27 cellular contexts compared by ENCODE assay signal in the genomic region with DNA sequence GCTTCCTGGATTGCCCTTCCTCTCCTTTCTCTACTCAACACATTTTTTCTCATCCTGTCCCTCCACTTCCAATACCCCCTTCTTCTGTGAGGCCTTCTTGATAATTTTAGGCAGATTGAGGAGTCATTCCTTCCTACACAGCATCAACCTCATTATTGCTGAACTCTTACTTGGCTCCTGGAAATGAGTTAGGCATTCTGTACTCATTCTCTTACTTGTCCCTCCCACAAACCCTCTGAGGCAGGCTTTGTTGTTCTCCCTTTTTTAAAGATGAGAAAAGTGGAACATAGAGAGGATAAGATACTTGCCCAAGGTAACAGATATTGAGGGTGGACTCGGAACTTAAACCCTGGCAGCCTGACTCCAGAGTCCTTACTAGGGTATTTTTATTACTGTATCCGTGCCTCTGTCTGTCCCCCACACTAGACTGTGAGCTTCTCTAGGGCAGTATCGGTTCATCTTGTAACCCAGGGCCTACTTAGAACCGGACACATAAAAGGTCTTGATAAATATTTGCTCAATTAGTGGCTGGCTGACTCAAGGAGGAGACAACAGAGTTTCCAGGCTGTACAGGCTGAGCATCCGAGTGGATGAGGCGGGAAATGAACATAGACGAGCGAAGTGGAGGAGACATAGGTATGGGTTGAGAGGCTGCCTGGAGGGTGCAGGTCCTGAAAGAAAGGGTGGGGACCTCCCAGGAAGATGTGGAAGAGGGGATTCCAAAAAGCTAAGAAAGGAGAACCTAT.
"Had no signal": no experiment of that assay in that cellular context is flagged by ENCODE, and none has a peak within 500 bp of the region (broad histone marks: within the 10 kb centered on the region; RNA-seq: fewer than 3 reads in every experiment).

No MANE protein-coding gene starts in this region.

- DNase-seq: dermis blood vessel endothelial cell; effector memory CD8-positive, alpha-beta T cell; erythroblast; esophagus squamous epithelium; foreskin melanocyte; kidney; left lung; mesenchymal stem cell; mucosa of descending colon; naive B cell; right cardiac atrium; sigmoid colon; stimulated activated CD4-positive, alpha-beta T cell treated with anti-CD3 and anti-CD28 coated beads, Interleukin-2, amount 100 ng/mL, for 24 hours; stimulated activated CD4-positive, alpha-beta T cell treated with anti-CD3 and anti-CD28 coated beads, Interleukin-4, amount 100 ng/mL, for 24 hours; stimulated activated naive CD4-positive, alpha-beta T cell treated with Interleukin-2 at 50 U/mL for 16 hours; stomach; thyroid gland; trophoblast cell had no signal

- H3K36me3 Mint-ChIP-seq: mesothelial cell of epicardium; natural killer cell treated with Interleukin-12 subunit alpha and Interleukin-12 subunit beta and Interleukin-15 and Interleukin-18, amount 100 ng/mL, for 72 hours; stimulated activated effector memory CD8-positive, alpha-beta T cell treated with anti-CD3 and anti-CD28 coated beads, Interleukin-12 subunit alpha, Interleukin-12 subunit beta, amount 100 ng/mL, for 72 hours had no signal

- H3K4me3 Mint-ChIP-seq: effector memory CD8-positive, alpha-beta T cell; mesothelial cell of epicardium; naive B cell; natural killer cell treated with Interleukin-12 subunit alpha and Interleukin-12 subunit beta and Interleukin-15 and Interleukin-18, amount 100 ng/mL, for 72 hours; neural crest cell; stimulated activated effector memory CD8-positive, alpha-beta T cell treated with anti-CD3 and anti-CD28 coated beads, Interleukin-12 subunit alpha, Interleukin-12 subunit beta, amount 100 ng/mL, for 72 hours had no signal

- ATAC-seq: effector memory CD8-positive, alpha-beta T cell; left lung; mucosa of descending colon; right cardiac atrium; stimulated activated effector memory CD8-positive, alpha-beta T cell treated with anti-CD3 and anti-CD28 coated beads, Interleukin-12 subunit alpha, Interleukin-12 subunit beta, amount 100 ng/mL, for 72 hours had no signal

- H3K27ac Mint-ChIP-seq: effector memory CD8-positive, alpha-beta T cell; mesothelial cell of epicardium; naive B cell; natural killer cell treated with Interleukin-12 subunit alpha and Interleukin-12 subunit beta and Interleukin-15 and Interleukin-18, amount 100 ng/mL, for 72 hours; stimulated activated effector memory CD8-positive, alpha-beta T cell treated with anti-CD3 and anti-CD28 coated beads, Interleukin-12 subunit alpha, Interleukin-12 subunit beta, amount 100 ng/mL, for 72 hours had no signal

- H3K27ac ChIP-seq: coronary artery, esophagus squamous epithelium, hepatocyte, left lung, neutrophil, parathyroid adenoma, prostate gland, sigmoid colon, stomach, thyroid gland had no signal

- H3K9me3 Mint-ChIP-seq: natural killer cell treated with Interleukin-12 subunit alpha and Interleukin-12 subunit beta and Interleukin-15 and Interleukin-18, amount 100 ng/mL, for 72 hours; stimulated activated effector memory CD8-positive, alpha-beta T cell treated with anti-CD3 and anti-CD28 coated beads, Interleukin-12 subunit alpha, Interleukin-12 subunit beta, amount 100 ng/mL, for 72 hours had no signal

- H3K4me1 Mint-ChIP-seq: mesothelial cell of epicardium; naive B cell; neural crest cell; stimulated activated effector memory CD8-positive, alpha-beta T cell treated with anti-CD3 and anti-CD28 coated beads, Interleukin-12 subunit alpha, Interleukin-12 subunit beta, amount 100 ng/mL, for 72 hours had no signal
